In genomic region chr6:572596-573265, GRCh38 we compare ENCODE assay signal across 21 cellular contexts.
"Had no signal": no experiment of that assay in that cellular context is flagged by ENCODE, and none has a peak within 500 bp of the region (broad histone marks: within the 10 kb centered on the region; RNA-seq: fewer than 3 reads in every experiment).

No MANE protein-coding gene starts in this region.

- H3K4me1 ChIP-seq: esophagus squamous epithelium, gastrocnemius medialis, prostate gland, right atrium auricular region, stomach, thyroid gland had no signal

- H3K4me3 ChIP-seq: esophagus squamous epithelium, gastrocnemius medialis, lung, prostate gland, right atrium auricular region, stomach, thyroid gland had no signal

- DNase-seq: cortex of kidney; effector memory CD8-positive, alpha-beta T cell; erythroblast; esophagus squamous epithelium; foreskin fibroblast; gastrocnemius medialis; head of caudate nucleus; kidney; natural killer cell; stimulated activated CD4-positive, alpha-beta T cell treated with anti-CD3 and anti-CD28 coated beads, Interleukin-2, amount 100 ng/mL, for 24 hours; stimulated activated CD4-positive, alpha-beta T cell treated with anti-CD3 and anti-CD28 coated beads, Interleukin-4, amount 100 ng/mL, for 24 hours; stimulated activated naive CD4-positive, alpha-beta T cell treated with Interleukin-2 at 50 U/mL for 16 hours; stomach; thyroid gland had no signal

- H3K9me3 ChIP-seq: esophagus squamous epithelium, gastrocnemius medialis, neutrophil, prostate gland, right atrium auricular region, thyroid gland had no signal

- H3K27me3 ChIP-seq: esophagus squamous epithelium, gastrocnemius medialis, neutrophil, right atrium auricular region, stomach, thyroid gland had no signal

- H3K36me3 ChIP-seq: prostate gland had no signal

- H3K27ac ChIP-seq: esophagus squamous epithelium, gastrocnemius medialis, neutrophil, prostate gland, right atrium auricular region, stomach, thyroid gland had no signal

- ATAC-seq: effector memory CD8-positive, alpha-beta T cell; gastrocnemius medialis; left lobe of liver; natural killer cell; sciatic nerve; stimulated activated effector memory CD8-positive, alpha-beta T cell treated with anti-CD3 and anti-CD28 coated beads, Interleukin-12 subunit alpha, Interleukin-12 subunit beta, amount 100 ng/mL, for 72 hours had no signal
